Comparison of ENCODE assay signal across 7 cellular contexts in the genomic region with DNA sequence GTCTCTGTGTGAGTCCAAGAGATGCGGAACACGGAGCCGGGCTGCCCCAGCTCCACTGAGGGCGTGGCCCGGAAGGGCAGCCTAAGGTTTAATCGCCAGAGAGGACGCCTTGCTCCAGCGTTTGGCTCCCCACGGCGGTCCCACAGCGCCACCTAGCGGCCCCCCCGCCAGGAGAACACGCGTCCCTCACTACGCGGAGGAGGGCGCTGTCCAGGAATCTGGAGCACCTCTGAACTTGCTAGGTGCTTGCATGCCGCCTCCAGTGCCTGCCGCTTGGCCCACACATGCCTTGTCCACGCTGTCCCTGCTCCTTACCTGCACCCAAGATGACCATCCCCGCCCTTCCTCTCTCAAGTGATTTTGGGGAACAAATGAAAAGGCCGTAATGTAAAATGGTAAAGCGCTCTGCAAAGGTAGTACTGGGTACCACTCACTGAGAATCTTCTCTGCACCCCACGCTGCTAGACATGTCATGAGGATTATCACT. TPM values are rescaled to one million over a fixed set of nuclear protein-coding genes. Genes with fewer than 3 reads are reported as not detected.
DNase-seq lines count a peak whose midpoint lies in the region; ATAC-seq and TF ChIP-seq lines count a peak whose summit lies in the region.

No MANE protein-coding gene starts in this region.

- peaks cover 24 to 28% of the 10 kb centered on the region in 2 donors for H3K27me3 Mint-ChIP-seq in T-cell

- no peak overlapping the region for H3K4me3 ChIP-seq in adipocyte (ENCODE audit: low read length)
- H3K4me3 ChIP-seq in right cardiac atrium (ENCODE audit: low read length), result no peak overlapping the region
- H3K4me3 ChIP-seq in retinal pigment epithelial cell (ENCODE audit: low read length), result no peak overlapping the region

- ATAC-seq in GM18498 (IDR thresholded peaks at IDR 0.05; ENCODE audit: unreplicated experiment) (peak; percentile 98), HG02840 (IDR thresholded peaks at IDR 0.05; ENCODE audit: low FRiP score, unreplicated experiment) (peak; percentile 93), T-cell (replicated peaks in 1 of 4) (peak; percentile 90 to 97 (median 92)), right cardiac atrium (peak; percentile 94 to 97)

- POLR2A ChIA-PET in T-cell (lab: Charles Lee), result interaction anchor here in 1 of 2 donors (0.7 kb wide), 1 partner anchor 12 kb away, joined by 3 read pairs; no protein-coding TSS in a partner anchor

- DNase-seq in NCI-H128 (lab: John Stamatoyannopoulos, UW; ENCODE audit: unreplicated experiment) (peak; percentile 84), T-cell (peak; percentile 59 to 88 (median 80)), adipocyte (ENCODE audit: low read depth) (peak; percentile 93), right cardiac atrium (peak; percentile 88 to 95 (median 94)), retinal pigment epithelial cell (ENCODE audit: low read depth) (peak; percentile 32)

- peaks cover 9 to 23% (median 19%) of the 10 kb centered on the region in 3 donors for H3K4me1 Mint-ChIP-seq in T-cell

- H3K27me3 ChIP-seq in adipocyte (replicated peaks; ENCODE audit: control insufficient read depth, insufficient read depth, low read length) (peaks cover 31% of the 10 kb centered on the region), right cardiac atrium (ENCODE audit: control insufficient read depth, insufficient read depth) (no peaks in the 10 kb centered on the region)

- H3K9ac ChIP-seq in adipocyte (ENCODE audit: low read length), result no peak overlapping the region

- H3K27ac ChIP-seq in right cardiac atrium (ENCODE audit: low read length), result no peak overlapping the region

- H3K36me3 ChIP-seq in adipocyte (ENCODE audit: control insufficient read depth, insufficient read depth, low read length, severe bottlenecking), result no peaks in the 10 kb centered on the region

- no peaks in the 10 kb centered on the region for H3K36me3 Mint-ChIP-seq in T-cell

- H3K9me3 Mint-ChIP-seq in T-cell, result no peaks in the 10 kb centered on the region

- H3K9me3 ChIP-seq in adipocyte (ENCODE audit: control insufficient read depth, low read length) (no peaks in the 10 kb centered on the region), right cardiac atrium (ENCODE audit: control insufficient read depth, low read length) (no peaks in the 10 kb centered on the region)

- 7% methylated on average over 25 of the region's 25 CpGs for WGBS in right cardiac atrium

- CTCF ChIA-PET in T-cell (lab: Charles Lee), result interaction anchor here (0.5 to 2.9 kb wide), 8 partner anchors 10 to 910 kb away, joined by 3 to 10 read pairs (median 4); no protein-coding TSS in a partner anchor

- no peak overlapping the region for H3K27ac Mint-ChIP-seq in T-cell

- TF ChIP-seq CTCF in retinal pigment epithelial cell (conservative IDR thresholded peaks at IDR 0.05; ENCODE audit: low read depth, low read length), result peak; percentile 99

- peaks cover 6% of the 10 kb centered on the region for H3K4me1 ChIP-seq in adipocyte (ENCODE audit: control insufficient read depth, insufficient read depth, low read length)
- H3K4me1 ChIP-seq in right cardiac atrium (ENCODE audit: control insufficient read depth, insufficient read depth, low read length), result peaks cover 2% of the 10 kb centered on the region

- intact Hi-C loops in right cardiac atrium (cut with DNase I), result loop anchor here (2.0 to 10.0 kb wide), 5 partner anchors 217 to 395 kb away; no protein-coding TSS in a partner anchor

- peak overlapping the region; percentile 60 to 64 (median 63) for H3K4me3 Mint-ChIP-seq in T-cell

RNA-seq across cellular contexts. Expression of a gene that starts 14.4 kb away (rescaled TPM):
- total RNA-seq in T-cell, result 10 to 100 TPM; 32.4 to 36.9 (median 33.9) TPM
- total RNA-seq in right cardiac atrium, result 10 to 100 TPM; 51.8 to 68.4 (median 56.4) TPM
- polyA plus RNA-seq in right cardiac atrium, result 91.5 TPM

Comparison
In these comparisons a context has a peak if more than half of its experiments do, and no peak if none do; other contexts are left out.
1. DNase-seq: peak in every context shown above with its lines; median percentile 94 in right cardiac atrium; 93 in adipocyte; 84 in NCI-H128; 80 in T-cell; 32 in retinal pigment epithelial cell.